14 cellular contexts compared by ENCODE assay signal in genomic region chr7:28626191-28626590, GRCh38.
DNase-seq lines count a peak whose midpoint lies in the region; ATAC-seq and TF ChIP-seq lines count a peak whose summit lies in the region.
"Had no signal": no experiment of that assay in that cellular context is flagged by ENCODE, and none has a peak within 500 bp of the region (broad histone marks: within the 10 kb centered on the region; RNA-seq: fewer than 3 reads in every experiment).

No MANE protein-coding gene starts in this region.

- in situ Hi-C loops in mammary epithelial cell (cut with MboI; ENCODE audit: low sequenced_read_pairs in 2 of 2): loop anchor here in 1 of 2 donors (5.0 kb wide), 1 partner anchor 239 kb away; no protein-coding TSS in a partner anchor

- H2AFZ ChIP-seq in mammary epithelial cell (ENCODE audit: low read depth, low read length): peak overlapping the region; percentile 15
- no peak overlapping the region for H2AFZ ChIP-seq in osteoblast (ENCODE audit: low read length)
- H2AFZ ChIP-seq in PC-9: no peak overlapping the region

- H3K36me3 ChIP-seq in left ventricle myocardium inferior (no peaks in the 10 kb centered on the region), mammary epithelial cell (ENCODE audit: insufficient read depth, low read length) (no peaks in the 10 kb centered on the region), osteoblast (ENCODE audit: insufficient read depth, low read length) (no peaks in the 10 kb centered on the region), PC-9 (ENCODE audit: low read depth) (no peaks in the 10 kb centered on the region)
- H3K36me3 ChIP-seq: HAP-1 had no signal

- no peak for ATAC-seq in Right ventricle myocardium inferior

- CTCF ChIA-PET in mammary epithelial cell (lab: Charles Lee; ENCODE audit: low non-redundant PET) (no interaction called here), PC-9 (lab: Charles Lee) (interaction anchor here (0.9 kb wide), 1 partner anchor 14 kb away, joined by 4 read pairs; no protein-coding TSS in a partner anchor)

- H3K79me2 ChIP-seq in mammary epithelial cell (ENCODE audit: insufficient read depth, low read length) (no peaks in the 10 kb centered on the region), osteoblast (ENCODE audit: insufficient read depth, low read length) (no peaks in the 10 kb centered on the region), PC-9 (ENCODE audit: low read depth) (no peaks in the 10 kb centered on the region)

- no peaks in the 10 kb centered on the region for H3K9me2 ChIP-seq in PC-9 (ENCODE audit: insufficient read depth)

- no TSS peak for BruUV-seq in mammary epithelial cell (replicated peaks; lab: Mats Ljungman, UMichigan)
- no TSS peak for BruUV-seq in PC-9 (replicated peaks; lab: Mats Ljungman, UMichigan)

- H3K27me3 ChIP-seq in left ventricle myocardium inferior (ENCODE audit: low read depth): no peaks in the 10 kb centered on the region
- no peaks in the 10 kb centered on the region for H3K27me3 ChIP-seq in mammary epithelial cell (ENCODE audit: insufficient read depth, low read length)
- H3K27me3 ChIP-seq in osteoblast (ENCODE audit: insufficient read depth, low read length): no peaks in the 10 kb centered on the region
- H3K27me3 ChIP-seq in PC-9 (ENCODE audit: insufficient read depth, low read depth): no peaks in the 10 kb centered on the region

- H3K27ac ChIP-seq in left ventricle myocardium inferior (replicated peaks) (peak overlapping the region; percentile 37), mammary epithelial cell (ENCODE audit: insufficient read depth, low read depth, low read length) (no peak overlapping the region), osteoblast (ENCODE audit: low read depth, low read length) (peak overlapping the region; percentile 24), PC-9 (no peak overlapping the region)
- H3K27ac ChIP-seq: SK-N-MC had no signal

- H3F3A ChIP-seq in PC-9 (ENCODE audit: insufficient read depth, low read depth): peaks cover 3% of the 10 kb centered on the region; the same call in 1 of the 2 replicates

- H3K4me2 ChIP-seq in mammary epithelial cell (ENCODE audit: insufficient read depth, low read depth, low read length): no peak overlapping the region
- no peak overlapping the region for H3K4me2 ChIP-seq in osteoblast (ENCODE audit: insufficient read depth, low read length)
- H3K4me2 ChIP-seq in PC-9: no peak overlapping the region

- POLR2A ChIA-PET in PC-9 (lab: Charles Lee; ENCODE audit: unreplicated experiment): no interaction called here

- TF ChIP-seq CTCF in left ventricle myocardium inferior (IDR thresholded peaks at IDR 0.05; ENCODE audit: borderline replicate concordance) (no peak), mammary epithelial cell (conservative IDR thresholded peaks at IDR 0.05 in 1 of 2, IDR thresholded peaks at IDR 0.05 in 1 of 2; ENCODE audit: extremely low read depth in 1 of 2, insufficient read depth in 1 of 2, low read depth in 1 of 2, low read length in 2 of 2) (no peak), osteoblast (IDR thresholded peaks at IDR 0.05; ENCODE audit: extremely low read depth, low read depth, low read length) (no peak), PC-9 (conservative IDR thresholded peaks at IDR 0.05) (no peak)

- intact Hi-C loops in left ventricle myocardium inferior (cut with micrococcal nuclease): loop anchor here (5.0 kb wide), 1 partner anchor 234 kb away; no protein-coding TSS in a partner anchor
- intact Hi-C loops in Right ventricle myocardium inferior (cut with DNase I): loop anchor here (2.0 to 5.0 kb wide), 4 partner anchors 61 to 329 kb away; no protein-coding TSS in a partner anchor
- intact Hi-C loops in mammary epithelial cell (cut with micrococcal nuclease): loop anchor here (1.0 to 10.0 kb wide), 5 partner anchors 91 to 329 kb away; no protein-coding TSS in a partner anchor
- intact Hi-C loops in PC-9 (cut with micrococcal nuclease; ENCODE audit: unreplicated experiment): loop anchor here (1.0 to 10.0 kb wide), 4 partner anchors 121 to 329 kb away; no protein-coding TSS in a partner anchor

- no peak overlapping the region for H3K9ac ChIP-seq in mammary epithelial cell (ENCODE audit: insufficient read depth, low read length)

- DNase-seq in left ventricle myocardium inferior (no peak), Right ventricle myocardium inferior (ENCODE audit: missing footprints) (no peak), mammary epithelial cell (no peak), osteoblast (ENCODE audit: insufficient read length, low spot score, missing footprints) (no peak), NCI-H2227 (lab: John Stamatoyannopoulos, UW; ENCODE audit: unreplicated experiment) (no peak), PC-9 (no peak), cerebellar nuclear complex (lab: John Stamatoyannopoulos, UW) (no peak)
- DNase-seq: NCI-H1417 treated with DMSO at 0.1 percent for 48 hours, NCI-H1930, NCI-H2171, NCI-H446 treated with DMSO at 0.1 percent for 48 hours, Right ventricle myocardium superior had no signal

- H3K4me1 ChIP-seq in left ventricle myocardium inferior: peaks cover 80% of the 10 kb centered on the region
- peaks cover 5% of the 10 kb centered on the region for H3K4me1 ChIP-seq in mammary epithelial cell (ENCODE audit: insufficient read depth, low read length)
- peaks cover 62% of the 10 kb centered on the region for H3K4me1 ChIP-seq in osteoblast (ENCODE audit: insufficient read depth, low read length)
- peaks cover 26% of the 10 kb centered on the region for H3K4me1 ChIP-seq in PC-9 (replicated peaks; ENCODE audit: insufficient read depth)
- H3K4me1 ChIP-seq: HAP-1 had no signal

- H3K4me3 ChIP-seq in left ventricle myocardium inferior (no peak overlapping the region), mammary epithelial cell (replicated peaks in 1 of 3; ENCODE audit: insufficient read depth in 1 of 3, low read depth in 2 of 3, low read length in 3 of 3) (no peak overlapping the region), osteoblast (ENCODE audit: insufficient read depth, low read length) (no peak overlapping the region), PC-9 (no peak overlapping the region)
- H3K4me3 ChIP-seq: HAP-1, SK-N-MC had no signal

- 50% methylated on average over 1 of the region's 1 CpG for WGBS in mammary epithelial cell (ENCODE audit: low coverage, missing lambda C conversion rate)

- H4K20me1 ChIP-seq in mammary epithelial cell (ENCODE audit: insufficient read depth, low read length) (no peaks in the 10 kb centered on the region), osteoblast (ENCODE audit: insufficient read depth, low read length) (no peaks in the 10 kb centered on the region), PC-9 (ENCODE audit: insufficient read depth) (no peaks in the 10 kb centered on the region)

- dilution Hi-C loops in mammary epithelial cell (cut with HindIII; ENCODE audit: low sequenced_read_pairs): no loop called here

- no peaks in the 10 kb centered on the region for H3K9me3 ChIP-seq in left ventricle myocardium inferior (replicated peaks)
- H3K9me3 ChIP-seq in mammary epithelial cell (replicated peaks; ENCODE audit: insufficient read depth, low read length): no peaks in the 10 kb centered on the region
- H3K9me3 ChIP-seq in osteoblast (ENCODE audit: low read depth, low read length): no peaks in the 10 kb centered on the region
- H3K9me3 ChIP-seq in PC-9 (ENCODE audit: insufficient read depth, low read depth): no peaks in the 10 kb centered on the region
- H3K9me3 ChIP-seq: HAP-1 had no signal

Comparison
In these comparisons a context has a peak if more than half of its experiments do, and no peak if none do; other contexts are left out.
1. H3K27ac ChIP-seq: peak in left ventricle myocardium inferior (single experiment) and osteoblast (single experiment); none in mammary epithelial cell (single experiment) and PC-9 (single experiment).